In genomic region chr5:177496111-177497010, GRCh38 we compare ENCODE assay signal across 8 cellular contexts. TPM values are rescaled to one million over a fixed set of nuclear protein-coding genes. Genes with fewer than 3 reads are reported as not detected.
A peak's percentile ranks its signal among the peaks of the same experiment; 100 is the strongest.
DNase-seq lines count a peak whose midpoint lies in the region; ATAC-seq and TF ChIP-seq lines count a peak whose summit lies in the region.

No MANE protein-coding gene starts in this region.

- no peak for ATAC-seq in stimulated activated memory B cell treated with anti-CD40 and anti-IgM and Interleukin-4, amounts not matched to agents 10 μg/mL and 1 μg/mL and 100 μg/mL, for 72 hours

- H3K27me3 Mint-ChIP-seq in brain (peaks cover 14% of the 10 kb centered on the region), immature natural killer cell (ENCODE audit: low read depth in 3 of 3) (peaks cover 3 to 9% (median 5%) of the 10 kb centered on the region in 3 donors)
- H3K27me3 Mint-ChIP-seq in stimulated activated memory B cell treated with anti-CD40 and anti-IgM and Interleukin-4, amounts not matched to agents 10 μg/mL and 1 μg/mL and 100 μg/mL, for 72 hours, result peaks cover 12% of the 10 kb centered on the region

- H3K9me3 Mint-ChIP-seq in brain (no peaks in the 10 kb centered on the region), immature natural killer cell (no peaks in the 10 kb centered on the region)
- H3K9me3 Mint-ChIP-seq in stimulated activated memory B cell treated with anti-CD40 and anti-IgM and Interleukin-4, amounts not matched to agents 10 μg/mL and 1 μg/mL and 100 μg/mL, for 72 hours, result no peaks in the 10 kb centered on the region

- peak; percentile 88 for DNase-seq in AG20443 (ENCODE audit: low spot score)
- peak; percentile 78 for DNase-seq in GM13976 (ENCODE audit: low spot score)
- peak; percentile 9 for DNase-seq in NCI-H774 (lab: John Stamatoyannopoulos, UW)
- DNase-seq in immature natural killer cell, result no peak
- no peak for DNase-seq in globus pallidus (ENCODE audit: low spot score)
- DNase-seq in DMS153 (lab: John Stamatoyannopoulos, UW), result no peak

- H3K36me3 Mint-ChIP-seq in brain, result peaks cover 8% of the 10 kb centered on the region
- no peaks in the 10 kb centered on the region for H3K36me3 Mint-ChIP-seq in immature natural killer cell
- peaks cover 12% of the 10 kb centered on the region for H3K36me3 Mint-ChIP-seq in stimulated activated memory B cell treated with anti-CD40 and anti-IgM and Interleukin-4, amounts not matched to agents 10 μg/mL and 1 μg/mL and 100 μg/mL, for 72 hours

- in situ Hi-C loops in GM13976 (cut with MboI; ENCODE audit: low sequenced_read_pairs, unreplicated experiment), result no loop called here

- TF ChIP-seq CTCF in GM13976 (IDR thresholded peaks at IDR 0.05; ENCODE audit: borderline replicate concordance, control extremely low read depth, extremely low read depth, insufficient read depth, missing control alignments) (no peak), brain (conservative IDR thresholded peaks at IDR 0.05) (peak in 1 of 2 experiments; percentile 60)

- H3K4me1 Mint-ChIP-seq in brain (peaks cover 72% of the 10 kb centered on the region), immature natural killer cell (peaks cover 14 to 19% of the 10 kb centered on the region in 2 donors)
- H3K4me1 Mint-ChIP-seq in stimulated activated memory B cell treated with anti-CD40 and anti-IgM and Interleukin-4, amounts not matched to agents 10 μg/mL and 1 μg/mL and 100 μg/mL, for 72 hours, result peaks cover 76% of the 10 kb centered on the region

- H3K4me3 Mint-ChIP-seq in brain (peak overlapping the region; percentile 79 to 87 (median 84)), immature natural killer cell (peak overlapping the region in 3 of 5 donors; percentile 26 to 40 (median 38))
- peak overlapping the region; percentile 75 for H3K4me3 Mint-ChIP-seq in stimulated activated memory B cell treated with anti-CD40 and anti-IgM and Interleukin-4, amounts not matched to agents 10 μg/mL and 1 μg/mL and 100 μg/mL, for 72 hours

- H3K27ac Mint-ChIP-seq in brain (peak overlapping the region; percentile 41 to 97 (median 79)), immature natural killer cell (no peak overlapping the region)
- peak overlapping the region; percentile 69 for H3K27ac Mint-ChIP-seq in stimulated activated memory B cell treated with anti-CD40 and anti-IgM and Interleukin-4, amounts not matched to agents 10 μg/mL and 1 μg/mL and 100 μg/mL, for 72 hours

RNA-seq across cellular contexts. Expression of gene PDLIM7, which starts 1.0 kb away (rescaled TPM):
- 20.1 TPM for polyA plus RNA-seq in brain (ENCODE audit: insufficient read depth, low read depth, low replicate concordance)
- polyA plus RNA-seq in immature natural killer cell, result 1 to 10 TPM; 1.1 to 3.3 (median 2.3) TPM

RNA-seq across cellular contexts. Expression of gene DOK3, which starts 13.3 kb away (rescaled TPM):
- polyA plus RNA-seq in brain (ENCODE audit: insufficient read depth, low read depth, low replicate concordance), result 1.8 TPM
- 1 to 10 TPM in 1 of 3 donors, under 1 TPM in 1, not detected in 1; 0.48 to 1.3 TPM for polyA plus RNA-seq in immature natural killer cell

RNA-seq across cellular contexts. Expression of gene DDX41, which starts 20.4 kb away (rescaled TPM):
- 231 TPM for polyA plus RNA-seq in brain (ENCODE audit: insufficient read depth, low read depth, low replicate concordance)
- 10 to 100 TPM; 20.0 to 62.6 (median 46.4) TPM for polyA plus RNA-seq in immature natural killer cell

RNA-seq across cellular contexts. Expression of gene DBN1, which starts 22.9 kb away (rescaled TPM):
- polyA plus RNA-seq in brain (ENCODE audit: insufficient read depth, low read depth, low replicate concordance), result 275 TPM
- polyA plus RNA-seq in immature natural killer cell, result 1 to 10 TPM in 2 of 3 donors, under 1 TPM in 1; 0.93 to 4.2 (median 2.8) TPM

RNA-seq across cellular contexts. Expression of gene PRR7, which starts 49.7 kb away (rescaled TPM):
- polyA plus RNA-seq in brain (ENCODE audit: insufficient read depth, low read depth, low replicate concordance) (10.9 TPM), immature natural killer cell (10 to 100 TPM in 2 of 3 donors, 1 to 10 TPM in 1; 9.6 to 25.4 (median 17.5) TPM)

Comparison
In these comparisons a context has a peak if more than half of its experiments do, and no peak if none do; other contexts are left out.
1. DNase-seq: peak in AG20443 (single experiment), GM13976 (single experiment) and NCI-H774 (single experiment); none in immature natural killer cell (0 of 3), globus pallidus (single experiment) and DMS153 (single experiment).
2. H3K27ac Mint-ChIP-seq: peak in brain (5 of 5) and stimulated activated memory B cell treated with anti-CD40 and anti-IgM and Interleukin-4, amounts not matched to agents 10 μg/mL and 1 μg/mL and 100 μg/mL, for 72 hours (single experiment); none in immature natural killer cell (0 of 6).
3. Peak in every context shown above with its lines, with median percentiles within 50 percentile points of each other: H3K4me3 Mint-ChIP-seq.